In the genomic region with DNA sequence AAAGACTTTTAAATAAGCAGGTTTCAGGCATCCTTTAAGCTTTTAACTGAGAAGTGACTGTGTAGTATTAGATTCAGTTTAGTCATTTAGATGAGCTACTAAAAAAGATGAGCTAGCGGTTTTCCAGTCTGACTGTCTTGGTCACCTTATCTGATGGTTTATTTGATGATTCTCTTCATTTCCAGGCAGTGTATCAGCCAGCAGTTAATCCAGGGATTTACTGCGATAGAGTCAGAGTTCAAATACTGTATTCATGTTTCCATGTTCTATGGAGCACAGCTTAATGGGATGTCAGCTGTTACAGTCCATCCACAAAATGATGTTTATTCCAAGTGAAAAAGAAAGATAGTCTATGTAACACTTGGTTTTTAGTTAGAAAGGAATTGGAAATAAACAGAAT, we compare ENCODE assay signal across 1 cellular context.
TF ChIP-seq lines count a peak whose summit lies in the region.

No MANE protein-coding gene starts in this region.

TF ChIP-seq in HepG2, 621 proteins besides CTCF, POLR2A, EP300 and RAD21 (continued from another document):
- 0 out of 4 replicates have a peak, but pooled peaks have one; percentile 18 to 26 for TF ChIP-seq MAFK (conservative IDR thresholded peaks at IDR 0.05 in 1 of 2, IDR thresholded peaks at IDR 0.05 in 1 of 2; ENCODE audit: low read length in 2 of 2)
- TF ChIP-seq, protein P1, sequence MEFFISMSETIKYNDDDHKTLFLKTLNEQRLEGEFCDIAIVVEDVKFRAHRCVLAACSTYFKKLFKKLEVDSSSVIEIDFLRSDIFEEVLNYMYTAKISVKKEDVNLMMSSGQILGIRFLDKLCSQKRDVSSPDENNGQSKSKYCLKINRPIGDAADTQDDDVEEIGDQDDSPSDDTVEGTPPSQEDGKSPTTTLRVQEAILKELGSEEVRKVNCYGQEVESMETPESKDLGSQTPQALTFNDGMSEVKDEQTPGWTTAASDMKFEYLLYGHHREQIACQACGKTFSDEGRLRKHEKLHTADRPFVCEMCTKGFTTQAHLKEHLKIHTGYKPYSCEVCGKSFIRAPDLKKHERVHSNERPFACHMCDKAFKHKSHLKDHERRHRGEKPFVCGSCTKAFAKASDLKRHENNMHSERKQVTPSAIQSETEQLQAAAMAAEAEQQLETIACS (CRISPR knock-in tag; IDR thresholded peaks at IDR 0.05) = no peak
- TF ChIP-seq, protein P2, sequence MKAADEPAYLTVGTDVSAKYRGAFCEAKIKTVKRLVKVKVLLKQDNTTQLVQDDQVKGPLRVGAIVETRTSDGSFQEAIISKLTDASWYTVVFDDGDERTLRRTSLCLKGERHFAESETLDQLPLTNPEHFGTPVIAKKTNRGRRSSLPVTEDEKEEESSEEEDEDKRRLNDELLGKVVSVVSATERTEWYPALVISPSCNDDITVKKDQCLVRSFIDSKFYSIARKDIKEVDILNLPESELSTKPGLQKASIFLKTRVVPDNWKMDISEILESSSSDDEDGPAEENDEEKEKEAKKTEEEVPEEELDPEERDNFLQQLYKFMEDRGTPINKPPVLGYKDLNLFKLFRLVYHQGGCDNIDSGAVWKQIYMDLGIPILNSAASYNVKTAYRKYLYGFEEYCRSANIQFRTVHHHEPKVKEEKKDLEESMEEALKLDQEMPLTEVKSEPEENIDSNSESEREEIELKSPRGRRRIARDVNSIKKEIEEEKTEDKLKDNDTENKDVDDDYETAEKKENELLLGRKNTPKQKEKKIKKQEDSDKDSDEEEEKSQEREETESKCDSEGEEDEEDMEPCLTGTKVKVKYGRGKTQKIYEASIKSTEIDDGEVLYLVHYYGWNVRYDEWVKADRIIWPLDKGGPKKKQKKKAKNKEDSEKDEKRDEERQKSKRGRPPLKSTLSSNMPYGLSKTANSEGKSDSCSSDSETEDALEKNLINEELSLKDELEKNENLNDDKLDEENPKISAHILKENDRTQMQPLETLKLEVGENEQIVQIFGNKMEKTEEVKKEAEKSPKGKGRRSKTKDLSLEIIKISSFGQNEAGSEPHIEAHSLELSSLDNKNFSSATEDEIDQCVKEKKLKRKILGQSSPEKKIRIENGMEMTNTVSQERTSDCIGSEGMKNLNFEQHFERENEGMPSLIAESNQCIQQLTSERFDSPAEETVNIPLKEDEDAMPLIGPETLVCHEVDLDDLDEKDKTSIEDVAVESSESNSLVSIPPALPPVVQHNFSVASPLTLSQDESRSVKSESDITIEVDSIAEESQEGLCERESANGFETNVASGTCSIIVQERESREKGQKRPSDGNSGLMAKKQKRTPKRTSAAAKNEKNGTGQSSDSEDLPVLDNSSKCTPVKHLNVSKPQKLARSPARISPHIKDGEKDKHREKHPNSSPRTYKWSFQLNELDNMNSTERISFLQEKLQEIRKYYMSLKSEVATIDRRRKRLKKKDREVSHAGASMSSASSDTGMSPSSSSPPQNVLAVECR (CRISPR knock-in tag; IDR thresholded peaks at IDR 0.05; ENCODE audit: borderline replicate concordance) = no peak
- TF ChIP-seq, protein P3, sequence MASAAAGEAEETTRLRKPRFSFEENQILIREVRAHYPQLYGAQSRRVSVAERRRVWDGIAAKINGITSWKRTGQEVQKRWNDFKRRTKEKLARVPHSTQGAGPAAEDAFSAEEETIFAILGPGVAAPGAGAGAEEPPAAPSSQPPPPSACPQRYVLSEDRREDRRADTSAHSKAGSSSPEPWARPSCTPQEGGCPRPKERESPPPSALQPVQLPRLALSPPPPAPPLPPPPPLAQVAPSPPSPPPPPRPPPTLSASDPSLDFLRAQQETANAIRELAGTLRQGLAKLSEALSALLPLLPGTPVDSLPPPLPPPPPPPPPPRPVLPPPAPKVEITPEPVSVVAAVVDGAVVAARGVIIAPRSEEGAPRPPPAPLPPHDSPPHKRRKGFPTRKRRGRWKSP (CRISPR knock-in tag; IDR thresholded peaks at IDR 0.05) = no peak
- TF ChIP-seq TSC22D2 (CRISPR knock-in tag; IDR thresholded peaks at IDR 0.05; ENCODE audit: borderline replicate concordance) = no peak
- TF ChIP-seq MAFF (IDR thresholded peaks at IDR 0.05; ENCODE audit: low read depth, low read length) = 0 out of 2 replicates have a peak, but pooled peaks have one; percentile 11
